8 cellular contexts compared by ENCODE assay signal in the genomic region with DNA sequence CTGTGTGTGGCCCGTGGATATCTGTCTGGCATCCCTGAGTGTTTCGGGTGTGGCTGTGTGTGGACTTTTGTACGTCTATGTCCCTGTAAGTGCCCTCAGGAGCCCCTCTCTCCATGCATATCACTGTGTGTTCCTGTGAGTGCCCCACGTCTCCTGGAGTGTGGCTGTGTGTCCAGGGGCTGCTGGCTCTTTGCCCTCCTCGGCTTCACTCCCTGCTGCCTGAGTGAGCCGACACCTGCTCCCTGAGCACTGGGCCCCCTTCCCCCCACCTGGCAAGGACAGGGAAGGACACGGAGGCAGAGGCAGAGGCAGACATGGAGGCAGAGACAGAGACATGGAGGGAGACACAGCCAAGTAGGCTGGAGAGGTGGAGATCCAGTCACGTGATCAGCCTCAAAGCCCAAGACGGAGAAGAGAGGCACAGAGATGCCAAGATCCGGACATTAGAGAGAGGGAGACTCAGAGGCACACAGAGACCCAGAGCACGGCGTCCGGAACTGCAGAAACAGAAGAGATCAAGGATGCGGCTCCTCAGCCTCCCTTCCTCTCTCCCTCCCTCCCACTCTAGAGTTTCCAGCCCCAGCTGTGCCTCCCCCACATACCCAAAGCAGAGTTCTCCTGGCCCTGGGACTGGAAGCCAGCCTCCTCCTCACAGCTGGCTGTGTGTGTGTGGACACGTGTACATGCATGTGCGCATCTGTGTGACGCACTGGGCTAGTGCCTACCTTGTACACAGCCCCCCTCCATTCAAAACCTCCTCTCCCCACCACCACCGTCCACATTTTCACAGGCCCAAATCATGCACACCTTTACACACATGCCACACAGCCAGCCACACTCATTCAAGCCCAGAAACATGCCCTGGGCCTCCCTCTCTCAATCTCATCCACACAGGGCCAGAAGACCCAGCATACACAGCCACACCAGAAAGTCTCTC. TPM values are rescaled to one million over a fixed set of nuclear protein-coding genes. Genes with fewer than 3 reads are reported as not detected.
DNase-seq lines count a peak whose midpoint lies in the region; ATAC-seq lines count a peak whose summit lies in the region.

No MANE protein-coding gene starts in this region.

- H3K36me3 Mint-ChIP-seq in activated T-cell treated with anti-CD3 and anti-CD28 coated beads, Interleukin-2, amount 50 U/mL, for 24 hours (ENCODE audit: low read depth), result peaks cover 12% of the 10 kb centered on the region

- DNase-seq in activated T-cell treated with anti-CD3 and anti-CD28 coated beads, Interleukin-2, amount 50 U/mL, for 24 hours, result no peak
- no peak for DNase-seq in activated T-cell treated with anti-CD3 and anti-CD28 coated beads for 4 hours
- DNase-seq in SHP77 (lab: John Stamatoyannopoulos, UW), result peak; percentile 71 to 79
- no peak for DNase-seq in epithelial cell of prostate (ENCODE audit: low read depth, low spot score)
- DNase-seq in myocyte (ENCODE audit: low read depth), result peak; percentile 82
- peak; percentile 86 for DNase-seq in aorta
- DNase-seq in stimulated activated CD4-positive, alpha-beta T cell treated with anti-CD3 and anti-CD28 coated beads, Interleukin-12 subunit alpha, Interleukin-12 subunit beta, amount 100 ng/mL, for 4 hours, result no peak
- DNase-seq in stimulated activated CD4-positive, alpha-beta T cell treated with anti-CD3 and anti-CD28 coated beads, Interleukin-2, amount 100 ng/mL, for 48 hours, result no peak

- peak overlapping the region; percentile 64 for H3K4me3 Mint-ChIP-seq in activated T-cell treated with anti-CD3 and anti-CD28 coated beads, Interleukin-2, amount 50 U/mL, for 24 hours

- H3K27me3 Mint-ChIP-seq in activated T-cell treated with anti-CD3 and anti-CD28 coated beads, Interleukin-2, amount 50 U/mL, for 24 hours, result no peaks in the 10 kb centered on the region

- no peaks in the 10 kb centered on the region for H3K36me3 ChIP-seq in aorta (ENCODE audit: control insufficient read depth in 1 of 2, insufficient read depth in 2 of 2, low read length in 1 of 2)

- intact Hi-C loops in aorta (cut with DNase I), result no loop called here

- ATAC-seq in aorta (ENCODE audit: low FRiP score), result peak; percentile 77

- peak overlapping the region; percentile 83 for H3K27ac ChIP-seq in epithelial cell of prostate
- H3K27ac ChIP-seq in aorta (ENCODE audit: low read depth in 1 of 2, low read length in 2 of 2), result peak overlapping the region in 1 of 2 donors; percentile 33

- peaks cover 46% of the 10 kb centered on the region for H3K4me1 Mint-ChIP-seq in activated T-cell treated with anti-CD3 and anti-CD28 coated beads, Interleukin-2, amount 50 U/mL, for 24 hours (ENCODE audit: low read depth)

- no peaks in the 10 kb centered on the region for H3K9me3 ChIP-seq in aorta (ENCODE audit: control insufficient read depth, low read length)

- peak overlapping the region; percentile 58 for H3K27ac Mint-ChIP-seq in activated T-cell treated with anti-CD3 and anti-CD28 coated beads, Interleukin-2, amount 50 U/mL, for 24 hours

- WGBS in aorta, 2 donors, result 2 to 4% methylated on average over 18 of the region's 18 CpGs

- H3K4me3 ChIP-seq in aorta (ENCODE audit: low read length in 2 of 2), result no peak overlapping the region

- H3K9me3 Mint-ChIP-seq in activated T-cell treated with anti-CD3 and anti-CD28 coated beads, Interleukin-2, amount 50 U/mL, for 24 hours, result no peaks in the 10 kb centered on the region

- no peaks in the 10 kb centered on the region for H3K27me3 ChIP-seq in aorta (ENCODE audit: control insufficient read depth in 1 of 2, insufficient read depth in 2 of 2, low read length in 1 of 2)

- H3K4me1 ChIP-seq in aorta (ENCODE audit: control insufficient read depth in 1 of 2, insufficient read depth in 2 of 2, low read length in 2 of 2), result no peaks in the 10 kb centered on the region

RNA-seq across cellular contexts. Expression of gene WASF2, which starts 39.0 kb away (rescaled TPM):
- total RNA-seq in myocyte, result 17.3 and 18.2 TPM in 2 replicates
- 65.6 TPM for polyA plus RNA-seq in myocyte (2012)
- 100 to 1,000 TPM; 155 to 164 TPM for total RNA-seq in aorta
- 10 to 100 TPM; 27.2 to 47.4 TPM for polyA plus RNA-seq in aorta

Comparison
In these comparisons a context has a peak if more than half of its experiments do, and no peak if none do; other contexts are left out.
1. DNase-seq: peak in SHP77 (2 of 2), myocyte (single experiment) and aorta (2 of 2); none in activated T-cell treated with anti-CD3 and anti-CD28 coated beads, Interleukin-2, amount 50 U/mL, for 24 hours (single experiment), activated T-cell treated with anti-CD3 and anti-CD28 coated beads for 4 hours (single experiment), epithelial cell of prostate (single experiment), stimulated activated CD4-positive, alpha-beta T cell treated with anti-CD3 and anti-CD28 coated beads, Interleukin-12 subunit alpha, Interleukin-12 subunit beta, amount 100 ng/mL, for 4 hours (single experiment) and stimulated activated CD4-positive, alpha-beta T cell treated with anti-CD3 and anti-CD28 coated beads, Interleukin-2, amount 100 ng/mL, for 48 hours (0 of 2).